ENCODE assay signal across 8 cellular contexts in genomic region chr7:93146465-93147127, GRCh38. TPM values are rescaled to one million over a fixed set of nuclear protein-coding genes. Genes with fewer than 3 reads are reported as not detected.
DNase-seq lines count a peak whose midpoint lies in the region.

No MANE protein-coding gene starts in this region.

- H3K9ac ChIP-seq in skeletal muscle satellite cell (ENCODE audit: low read depth, low read length) = peak overlapping the region; percentile 80

- peaks cover 13% of the 10 kb centered on the region for H3K36me3 ChIP-seq in skeletal muscle satellite cell (ENCODE audit: insufficient read depth, low read length)

- H3K4me2 ChIP-seq in skeletal muscle satellite cell (ENCODE audit: low read length) = peak overlapping the region; percentile 85

- peaks cover 38% of the 10 kb centered on the region for H3K4me1 Mint-ChIP-seq in activated naive CD4-positive, alpha-beta T cell treated with anti-CD3 and anti-CD28 coated beads, Interleukin-2, amount 50 U/mL, for 24 hours
- H3K4me1 Mint-ChIP-seq in IgD-negative memory B cell = peaks cover 37 to 51% (median 40%) of the 10 kb centered on the region in 3 donors

- peak overlapping the region; percentile 18 for H3K27ac Mint-ChIP-seq in activated naive CD4-positive, alpha-beta T cell treated with anti-CD3 and anti-CD28 coated beads, Interleukin-2, amount 50 U/mL, for 24 hours
- H3K27ac Mint-ChIP-seq in IgD-negative memory B cell = peak overlapping the region; percentile 32 to 84 (median 64)

- H3K9me3 ChIP-seq in skeletal muscle satellite cell (replicated peaks; ENCODE audit: low read length) = no peaks in the 10 kb centered on the region

- H3K4me3 Mint-ChIP-seq in activated naive CD4-positive, alpha-beta T cell treated with anti-CD3 and anti-CD28 coated beads, Interleukin-2, amount 50 U/mL, for 24 hours = peak overlapping the region; percentile 86
- H3K4me3 Mint-ChIP-seq in IgD-negative memory B cell = peak overlapping the region; percentile 90 to 97 (median 94)

- H3K4me3 ChIP-seq in skeletal muscle satellite cell (ENCODE audit: low read length) = peak overlapping the region; percentile 67

- peaks cover 24% of the 10 kb centered on the region for H3K36me3 Mint-ChIP-seq in activated naive CD4-positive, alpha-beta T cell treated with anti-CD3 and anti-CD28 coated beads, Interleukin-2, amount 50 U/mL, for 24 hours
- H3K36me3 Mint-ChIP-seq in IgD-negative memory B cell = peaks cover 11% of the 10 kb centered on the region

- H3K27me3 Mint-ChIP-seq in activated naive CD4-positive, alpha-beta T cell treated with anti-CD3 and anti-CD28 coated beads, Interleukin-2, amount 50 U/mL, for 24 hours = no peaks in the 10 kb centered on the region
- H3K27me3 Mint-ChIP-seq in IgD-negative memory B cell = no peaks in the 10 kb centered on the region

- H3K4me1 ChIP-seq in skeletal muscle satellite cell (ENCODE audit: control insufficient read depth, insufficient read depth, low read length) = peaks cover 39% of the 10 kb centered on the region

- H3K9me3 Mint-ChIP-seq in activated naive CD4-positive, alpha-beta T cell treated with anti-CD3 and anti-CD28 coated beads, Interleukin-2, amount 50 U/mL, for 24 hours = peaks cover 7% of the 10 kb centered on the region
- H3K9me3 Mint-ChIP-seq in IgD-negative memory B cell = no peaks in the 10 kb centered on the region

- no peak for DNase-seq in activated naive CD4-positive, alpha-beta T cell treated with Interleukin-2 at 50 U/mL for 16 hours
- DNase-seq in dermis blood vessel endothelial cell = peak; percentile 28
- DNase-seq in NCI-H1694 (lab: John Stamatoyannopoulos, UW) = no peak
- no peak for DNase-seq in iPS-NIHi7 (ENCODE audit: extremely low spot score)
- no peak for DNase-seq in activated CD8-positive, alpha-beta memory T cell treated with anti-CD3 and anti-CD28 coated beads, Interleukin-2, amount 50 U/mL, for 4 hours

- H3K27me3 ChIP-seq in skeletal muscle satellite cell (ENCODE audit: control insufficient read depth, insufficient read depth, low read length) = no peaks in the 10 kb centered on the region

RNA-seq across cellular contexts. Expression of gene SAMD9L, which starts 1.6 kb away (rescaled TPM):
- 57.3 TPM for polyA plus RNA-seq in IgD-negative memory B cell
- total RNA-seq in dermis blood vessel endothelial cell = 23.5 and 27.7 TPM in 2 replicates
- total RNA-seq in skeletal muscle satellite cell (2012; rRNA removed) = 7.4 and 10.5 TPM in 2 replicates

RNA-seq across cellular contexts. Expression of gene SAMD9, which starts 28.8 kb away (rescaled TPM):
- polyA plus RNA-seq in IgD-negative memory B cell = 21.6 TPM
- total RNA-seq in dermis blood vessel endothelial cell = 20.4 and 24.4 TPM in 2 replicates
- 15.0 and 19.0 TPM in 2 replicates for total RNA-seq in skeletal muscle satellite cell (2012; rRNA removed)
